In genomic region chr1:7355646-7356045, GRCh38 we compare ENCODE assay signal across 28 cellular contexts.
"Had no signal": no experiment of that assay in that cellular context is flagged by ENCODE, and none has a peak within 500 bp of the region (broad histone marks: within the 10 kb centered on the region; RNA-seq: fewer than 3 reads in every experiment).

No MANE protein-coding gene starts in this region.

- H3K27me3 ChIP-seq: MG63 had no signal

- DNase-seq: Karpas-422, Kasumi-1, MG63, MM.1S, MV-4-11, NCI-H1048, NCI-H1092, NCI-H1092 treated with DMSO at 0.1 percent for 48 hours, NCI-H1105, NCI-H1105 treated with DMSO at 0.1 percent for 48 hours, NCI-H1417 treated with DMSO at 0.1 percent for 48 hours, NCI-H1436, NCI-H1436 treated with DMSO at 0.1 percent for 48 hours, NCI-H146, NCI-H1694, NCI-H1694 treated with DMSO at 0.1 percent for 48 hours, NCI-H187 treated with DMSO at 0.1 percent for 48 hours, NCI-H1930, NCI-H2029, NCI-H2029 treated with DMSO at 0.1 percent for 48 hours, NCI-H2081, NCI-H2081 treated with DMSO at 0.1 percent for 48 hours, NCI-H2107, NCI-H2227 treated with DMSO at 0.1 percent for 48 hours, NCI-H226, NCI-H446, NCI-H446 treated with DMSO at 0.1 percent for 48 hours, NCI-H524 treated with DMSO at 0.1 percent for 48 hours had no signal

- H3K9me3 ChIP-seq: MG63 had no signal

- H3K36me3 ChIP-seq: MG63 had no signal

- H3K4me3 ChIP-seq: MG63 had no signal
